In the genomic region with DNA sequence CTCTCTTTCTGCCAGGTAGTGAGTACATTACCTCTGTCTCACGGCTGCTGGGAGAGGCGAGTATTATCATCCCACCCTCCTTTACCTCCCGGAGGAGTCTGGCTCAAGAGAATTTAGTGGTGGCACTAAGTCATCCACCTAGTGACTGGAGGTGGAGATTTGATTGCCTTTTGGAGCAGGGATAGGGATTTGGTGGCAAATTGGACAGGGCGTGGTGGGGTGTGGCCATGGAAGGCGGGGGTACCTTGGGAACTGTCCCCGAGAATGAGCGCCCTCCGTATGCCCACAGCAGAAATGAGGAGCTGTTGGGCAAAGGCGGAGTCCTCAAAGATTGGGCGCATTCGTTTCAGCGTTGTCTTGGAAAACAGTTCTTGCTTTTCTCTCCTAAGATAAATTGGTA, we compare ENCODE assay signal across 8 cellular contexts. TPM values are rescaled to one million over a fixed set of nuclear protein-coding genes. Genes with fewer than 3 reads are reported as not detected.
A peak's percentile ranks its signal among the peaks of the same experiment; 100 is the strongest.
DNase-seq lines count a peak whose midpoint lies in the region; ATAC-seq and TF ChIP-seq lines count a peak whose summit lies in the region.

No MANE protein-coding gene starts in this region.

- H3K27ac ChIP-seq in cardiac muscle cell (peak overlapping the region; percentile 74), iPS-20b (ENCODE audit: low read length) (no peak overlapping the region), stomach smooth muscle (ENCODE audit: low read length) (peak overlapping the region; percentile 96)

- TF ChIP-seq CTCF in cardiac muscle cell (IDR thresholded peaks at IDR 0.05; ENCODE audit: low read depth, low read length) = no peak

- H3K27me3 ChIP-seq in cardiac muscle cell (no peaks in the 10 kb centered on the region), iPS-20b (ENCODE audit: insufficient read depth, low read length) (no peaks in the 10 kb centered on the region), stomach smooth muscle (ENCODE audit: control insufficient read depth in 1 of 2, insufficient read depth in 2 of 2, low read length in 2 of 2) (no peaks in the 10 kb centered on the region)

- H3K4me1 ChIP-seq in cardiac muscle cell (ENCODE audit: low read depth) (peaks cover 6% of the 10 kb centered on the region), iPS-20b (ENCODE audit: insufficient read depth, low read length) (peaks cover 3% of the 10 kb centered on the region; the same call in 1 of the 2 replicates), stomach smooth muscle (ENCODE audit: control insufficient read depth, insufficient read depth, low read length) (peaks cover 16% of the 10 kb centered on the region)

- H3K4me3 ChIP-seq in cardiac muscle cell = peak overlapping the region; percentile 95
- peak overlapping the region; percentile 86 for H3K4me3 ChIP-seq in iPS-20b (ENCODE audit: low read length)
- H3K4me3 ChIP-seq in stomach smooth muscle (ENCODE audit: low read length in 2 of 2) = peak overlapping the region; percentile 96 to 99

- H3K36me3 Mint-ChIP-seq in activated T-helper 17 cell treated with anti-CD3 and anti-CD28 coated beads, Interleukin-2, amount 50 U/mL, for 72 hours (ENCODE audit: low read depth) = no peaks in the 10 kb centered on the region

- intact Hi-C loops in Right ventricle myocardium inferior (cut with DNase I) = loop anchor here (2.0 kb wide), 2 partner anchors 32 to 68 kb away; a partner anchor contains a TSS

- H3K9me3 Mint-ChIP-seq in activated T-helper 17 cell treated with anti-CD3 and anti-CD28 coated beads, Interleukin-2, amount 50 U/mL, for 72 hours = no peaks in the 10 kb centered on the region

- peak overlapping the region; percentile 95 for H3K27ac Mint-ChIP-seq in activated T-helper 17 cell treated with anti-CD3 and anti-CD28 coated beads, Interleukin-2, amount 50 U/mL, for 72 hours

- peak overlapping the region; percentile 74; the same call in 1 of the 2 replicates for H3K9ac ChIP-seq in iPS-20b (ENCODE audit: low read depth, low read length)
- peak overlapping the region; percentile 98 to 99 for H3K9ac ChIP-seq in stomach smooth muscle (ENCODE audit: low read length in 2 of 2)

- H3K9me3 ChIP-seq in cardiac muscle cell (ENCODE audit: low read depth) = no peaks in the 10 kb centered on the region
- no peaks in the 10 kb centered on the region for H3K9me3 ChIP-seq in iPS-20b (ENCODE audit: insufficient read depth, low read depth, low read length)
- no peaks in the 10 kb centered on the region for H3K9me3 ChIP-seq in stomach smooth muscle (ENCODE audit: control insufficient read depth in 2 of 2, low read length in 2 of 2)

- ATAC-seq in Right ventricle myocardium inferior = no peak
- ATAC-seq in activated T-helper 17 cell treated with anti-CD3 and anti-CD28 coated beads, Interleukin-2, amount 50 U/mL, for 72 hours (replicated peaks) = no peak
- ATAC-seq in GM19455 (IDR thresholded peaks at IDR 0.05; ENCODE audit: unreplicated experiment) = no peak

- peak overlapping the region; percentile 92 for H3K4me3 Mint-ChIP-seq in activated T-helper 17 cell treated with anti-CD3 and anti-CD28 coated beads, Interleukin-2, amount 50 U/mL, for 72 hours

- peaks cover 6% of the 10 kb centered on the region for H3K4me1 Mint-ChIP-seq in activated T-helper 17 cell treated with anti-CD3 and anti-CD28 coated beads, Interleukin-2, amount 50 U/mL, for 72 hours

- DNase-seq in cardiac muscle cell (ENCODE audit: low read depth in 1 of 2, low spot score in 1 of 2) (no peak), Right ventricle myocardium inferior (ENCODE audit: missing footprints) (no peak), NCI-H446 (lab: John Stamatoyannopoulos, UW) (no peak)
- DNase-seq in NK-92 treated with Interleukin-12 subunit alpha and Interleukin-12 subunit beta, amount 100 ng/mL, for 24 hours (lab: John Stamatoyannopoulos, UW) = no peak

- no peaks in the 10 kb centered on the region for H3K36me3 ChIP-seq in cardiac muscle cell
- no peaks in the 10 kb centered on the region for H3K36me3 ChIP-seq in iPS-20b (ENCODE audit: insufficient read depth, low read depth, low read length)
- no peaks in the 10 kb centered on the region for H3K36me3 ChIP-seq in stomach smooth muscle (ENCODE audit: control insufficient read depth in 2 of 2, insufficient read depth in 2 of 2, low read length in 2 of 2)

- peaks cover 3% of the 10 kb centered on the region for H3K27me3 Mint-ChIP-seq in activated T-helper 17 cell treated with anti-CD3 and anti-CD28 coated beads, Interleukin-2, amount 50 U/mL, for 72 hours

RNA-seq across cellular contexts. Expression of a gene that starts 32.1 kb away (rescaled TPM):
- total RNA-seq in cardiac muscle cell = 258 and 375 TPM in 2 replicates
- polyA plus RNA-seq in cardiac muscle cell = 559 and 612 TPM in 2 replicates
- total RNA-seq in Right ventricle myocardium inferior = 69.1 TPM
- 100 to 1,000 TPM; 254 to 398 TPM for total RNA-seq in activated T-helper 17 cell treated with anti-CD3 and anti-CD28 coated beads, Interleukin-2, amount 50 U/mL, for 72 hours
